In the genomic region with DNA sequence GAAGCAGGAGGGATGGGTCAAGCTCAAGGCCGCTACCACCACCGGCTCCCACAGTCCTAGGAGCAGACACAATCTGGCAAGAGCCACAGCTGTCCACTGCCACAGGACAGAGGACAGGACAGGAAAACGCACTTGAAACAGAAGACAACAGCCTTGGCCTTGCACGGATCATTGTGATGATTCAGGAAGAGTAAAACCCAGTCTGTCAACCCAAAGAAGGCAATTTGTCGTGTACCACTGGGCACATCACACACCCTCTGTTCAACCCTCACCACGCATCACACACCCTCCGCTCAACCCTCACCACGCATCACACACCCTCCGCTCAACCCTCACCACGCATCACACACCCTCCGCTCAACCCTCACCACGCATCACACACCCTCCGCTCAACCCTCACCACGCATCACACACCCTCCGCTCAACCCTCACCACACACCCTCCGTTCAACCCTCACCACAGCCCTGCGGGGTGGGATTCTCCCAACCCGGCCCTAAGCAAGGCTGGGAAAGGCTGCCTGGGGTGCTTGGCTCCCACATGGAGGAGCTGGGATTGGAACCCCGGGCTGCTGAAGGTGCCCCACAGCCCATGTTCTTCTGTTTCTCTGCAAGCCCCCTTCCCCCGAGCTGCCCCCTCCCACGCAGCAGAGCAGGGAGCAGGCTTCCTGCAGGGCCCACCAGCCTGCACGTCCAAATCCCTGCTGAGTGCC, we compare ENCODE assay signal across 6 cellular contexts. TPM values are rescaled to one million over a fixed set of nuclear protein-coding genes. Genes with fewer than 3 reads are reported as not detected.
DNase-seq lines count a peak whose midpoint lies in the region; ATAC-seq and TF ChIP-seq lines count a peak whose summit lies in the region.

No MANE protein-coding gene starts in this region.

- H3K9me3 ChIP-seq in body of pancreas (no peaks in the 10 kb centered on the region), gastrocnemius medialis (no peaks in the 10 kb centered on the region)

- TF ChIP-seq CTCF in body of pancreas (IDR thresholded peaks at IDR 0.05) (no peak), gastrocnemius medialis (IDR thresholded peaks at IDR 0.05 in 4 of 5, conservative IDR thresholded peaks at IDR 0.05 in 1 of 5) (no peak)

- TF ChIP-seq POLR2A in body of pancreas (IDR thresholded peaks at IDR 0.05) (no peak), gastrocnemius medialis (IDR thresholded peaks at IDR 0.05) (no peak)

- peaks cover 10% of the 10 kb centered on the region for H3K36me3 Mint-ChIP-seq in IgD-negative memory B cell

- H3K4me3 ChIP-seq in body of pancreas (no peak overlapping the region), gastrocnemius medialis (no peak overlapping the region)

- H3K27me3 Mint-ChIP-seq in IgD-negative memory B cell: no peaks in the 10 kb centered on the region

- H3K36me3 ChIP-seq in body of pancreas (replicated peaks in 1 of 2; ENCODE audit: insufficient read depth in 1 of 2, low read depth in 2 of 2) (no peaks in the 10 kb centered on the region), gastrocnemius medialis (no peaks in the 10 kb centered on the region)

- no peaks in the 10 kb centered on the region for H3K9me3 Mint-ChIP-seq in IgD-negative memory B cell

- H3K27me3 ChIP-seq in body of pancreas: no peaks in the 10 kb centered on the region
- no peaks in the 10 kb centered on the region for H3K27me3 ChIP-seq in gastrocnemius medialis

- H3K27ac Mint-ChIP-seq in IgD-negative memory B cell: peak overlapping the region; percentile 92 to 95 (median 95)

- peaks cover 33% of the 10 kb centered on the region for H3K4me1 ChIP-seq in body of pancreas
- H3K4me1 ChIP-seq in gastrocnemius medialis: peaks cover 86 to 93% of the 10 kb centered on the region in 2 donors

- DNase-seq in body of pancreas (no peak), gastrocnemius medialis (peak in 1 of 2 donors; percentile 32), DMS114 treated with DMSO at 0.1 percent for 48 hours (lab: John Stamatoyannopoulos, UW; ENCODE audit: unreplicated experiment) (no peak)

- in situ Hi-C loops in gastrocnemius medialis (cut with MboI; ENCODE audit: low sequenced_read_pairs in 4 of 4): no loop called here

- H3K27ac ChIP-seq in body of pancreas (peak overlapping the region; percentile 54 to 81 (median 68)), gastrocnemius medialis (peak overlapping the region; percentile 90 to 94 (median 92))

- peaks cover 61 to 76% (median 64%) of the 10 kb centered on the region in 3 donors for H3K4me1 Mint-ChIP-seq in IgD-negative memory B cell

- intact Hi-C loops in body of pancreas (cut with DNase I): no loop called here
- intact Hi-C loops in gastrocnemius medialis (cut with DNase I; ENCODE audit: low total_unique reads): loop anchor here (1.0 to 10.0 kb wide), 4 partner anchors 23 to 722 kb away; a partner anchor contains a TSS

- WGBS in body of pancreas, 2 donors: 78 to 89% methylated on average over 9 to 21 of the region's 22 CpGs

- peak overlapping the region; percentile 21 to 92 (median 84) for H3K4me3 Mint-ChIP-seq in IgD-negative memory B cell

- no peak for ATAC-seq in body of pancreas
- no peak for ATAC-seq in gastrocnemius medialis
- no peak for ATAC-seq in GM21529 (IDR thresholded peaks at IDR 0.05; ENCODE audit: unreplicated experiment)
- no peak for ATAC-seq in HG03460 (IDR thresholded peaks at IDR 0.05; ENCODE audit: unreplicated experiment)

RNA-seq across cellular contexts. Expression of a gene that starts 11.3 kb away (rescaled TPM):
- polyA plus RNA-seq in IgD-negative memory B cell: 0.15 TPM
- total RNA-seq in body of pancreas (10 to 100 TPM; 13.5 to 18.9 TPM), gastrocnemius medialis (under 1 TPM in 2 of 4 donors, not detected in 2; 0.15 to 0.19 TPM)

RNA-seq across cellular contexts. Expression of a gene that starts 22.7 kb away (rescaled TPM):
- 210 TPM for polyA plus RNA-seq in IgD-negative memory B cell
- total RNA-seq in body of pancreas (10 to 100 TPM; 18.7 to 45.2 TPM), gastrocnemius medialis (10 to 100 TPM; 24.8 to 46.2 (median 31.3) TPM)

RNA-seq across cellular contexts. Expression of a gene that starts 45.4 kb away (rescaled TPM):
- 36.4 TPM for polyA plus RNA-seq in IgD-negative memory B cell
- total RNA-seq in body of pancreas (10 to 100 TPM; 18.8 to 18.9 TPM), gastrocnemius medialis (10 to 100 TPM in 2 of 4 donors, 1 to 10 TPM in 2; 7.4 to 12.2 (median 9.8) TPM)

RNA-seq across cellular contexts. Expression of a gene that starts 52.7 kb away (rescaled TPM):
- 68.1 TPM for polyA plus RNA-seq in IgD-negative memory B cell
- total RNA-seq in body of pancreas (10 to 100 TPM; 10.4 to 18.1 TPM), gastrocnemius medialis (10 to 100 TPM in 1 of 4 donors, 1 to 10 TPM in 3; 4.3 to 14.8 (median 6.2) TPM)

Comparison
In these comparisons a context has a peak if more than half of its experiments do, and no peak if none do; other contexts are left out.
1. RNA of a gene that starts 11.3 kb away (total RNA-seq): 13.5 to 18.9 TPM in body of pancreas; 0.15 to 0.19 TPM in gastrocnemius medialis; every median in the first group is over 10 times any median in the second.